ENCODE assay signal across 24 cellular contexts in the genomic region with DNA sequence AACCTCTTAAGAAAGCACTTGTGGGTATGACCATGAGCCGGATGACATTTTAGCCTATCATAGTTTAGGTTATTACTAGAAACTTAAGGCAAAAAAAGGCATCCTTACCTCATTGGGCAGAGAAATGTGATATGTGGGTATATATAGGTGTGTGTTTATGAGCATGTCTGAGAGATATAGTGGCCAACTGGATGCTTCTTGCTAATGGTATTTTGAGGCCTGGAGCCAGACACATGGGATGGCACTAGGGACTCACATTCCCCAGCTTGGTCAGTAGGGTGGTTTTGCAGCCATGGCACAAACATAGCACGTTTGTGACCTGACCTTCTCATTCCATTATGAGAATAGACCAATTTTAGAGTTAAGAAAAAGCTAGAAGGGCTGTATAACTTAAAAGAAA.
A peak's percentile ranks its signal among the peaks of the same experiment; 100 is the strongest.
DNase-seq lines count a peak whose midpoint lies in the region; ATAC-seq and TF ChIP-seq lines count a peak whose summit lies in the region.
"Had no signal": no experiment of that assay in that cellular context is flagged by ENCODE, and none has a peak within 500 bp of the region (broad histone marks: within the 10 kb centered on the region; RNA-seq: fewer than 3 reads in every experiment).

No MANE protein-coding gene starts in this region.

- TF ChIP-seq CTCF in psoas muscle (IDR thresholded peaks at IDR 0.05) = no peak
- TF ChIP-seq CTCF in nephron progenitor cell (IDR thresholded peaks at IDR 0.05) = no peak
- TF ChIP-seq CTCF in progenitor cell of endocrine pancreas (IDR thresholded peaks at IDR 0.05; ENCODE audit: unreplicated experiment) = no peak

- H3K27ac Mint-ChIP-seq in nephron progenitor cell (no peak overlapping the region), progenitor cell of endocrine pancreas (no peak overlapping the region)
- H3K27ac Mint-ChIP-seq: CD14-positive monocyte; CD4-positive, alpha-beta memory T cell; CD4-positive, CD25-positive, alpha-beta regulatory T cell; CD8-positive, alpha-beta memory T cell had no signal

- H3K27me3 Mint-ChIP-seq in nephron progenitor cell (ENCODE audit: low read depth, poor library complexity) (peaks cover 3% of the 10 kb centered on the region), progenitor cell of endocrine pancreas (no peaks in the 10 kb centered on the region)
- H3K27me3 Mint-ChIP-seq: CD4-positive, alpha-beta memory T cell; CD4-positive, CD25-positive, alpha-beta regulatory T cell; CD8-positive, alpha-beta memory T cell had no signal

- H3K9me3 Mint-ChIP-seq in nephron progenitor cell (no peaks in the 10 kb centered on the region), progenitor cell of endocrine pancreas (ENCODE audit: low read depth) (peaks cover 1% of the 10 kb centered on the region)

- ATAC-seq in psoas muscle = peak in 3 of 4 donors; percentile 69 to 84 (median 77)
- no peak for ATAC-seq in HG02763 (IDR thresholded peaks at IDR 0.05; ENCODE audit: unreplicated experiment)
- ATAC-seq: GM12878 had no signal

- WGBS in psoas muscle, 3 donors = 35 to 42% (median 38%) methylated on average over 2 of the region's 2 CpGs

- H3K27ac ChIP-seq in psoas muscle (peak overlapping the region; percentile 57), skeletal muscle tissue (ENCODE audit: low read depth, low read length) (peak overlapping the region; percentile 56)
- H3K27ac ChIP-seq: BLaER1 had no signal

- peak overlapping the region in 1 of 3 donors; percentile 7 for H3K9ac ChIP-seq in skeletal muscle tissue (ENCODE audit: low read depth in 1 of 3, low read length in 3 of 3)
- H3K9ac ChIP-seq: BLaER1 had no signal

- H3K4me1 ChIP-seq in psoas muscle (peaks cover 11% of the 10 kb centered on the region), skeletal muscle tissue (ENCODE audit: control insufficient read depth in 3 of 3, insufficient read depth in 3 of 3, low read length in 3 of 3) (peaks cover 0 to 8% (median 6%) of the 10 kb centered on the region in 3 donors)
- H3K4me1 ChIP-seq: BE2C, BLaER1 had no signal

- H3K4me3 ChIP-seq in psoas muscle = no peak overlapping the region
- peak overlapping the region in 1 of 3 donors; percentile 1 for H3K4me3 ChIP-seq in skeletal muscle tissue (ENCODE audit: low read length in 3 of 3)
- H3K4me3 ChIP-seq: BLaER1, GM12878 had no signal

- intact Hi-C loops in psoas muscle (cut with DNase I) = no loop called here

- no peaks in the 10 kb centered on the region for H3K36me3 Mint-ChIP-seq in nephron progenitor cell (ENCODE audit: low read depth)
- H3K36me3 Mint-ChIP-seq in progenitor cell of endocrine pancreas (ENCODE audit: insufficient read depth) = no peaks in the 10 kb centered on the region
- H3K36me3 Mint-ChIP-seq: CD14-positive monocyte; CD4-positive, alpha-beta memory T cell; CD4-positive, CD25-positive, alpha-beta regulatory T cell; CD8-positive, alpha-beta memory T cell had no signal

- H3K4me3 Mint-ChIP-seq in nephron progenitor cell = no peak overlapping the region
- H3K4me3 Mint-ChIP-seq in progenitor cell of endocrine pancreas (ENCODE audit: low read depth) = no peak overlapping the region
- H3K4me3 Mint-ChIP-seq: CD14-positive monocyte; CD4-positive, alpha-beta memory T cell; CD4-positive, CD25-positive, alpha-beta regulatory T cell; CD8-positive, alpha-beta memory T cell had no signal

- H3K36me3 ChIP-seq in psoas muscle (ENCODE audit: insufficient read depth in 1 of 2, low read depth in 1 of 2) (no peaks in the 10 kb centered on the region), skeletal muscle tissue (ENCODE audit: control insufficient read depth in 3 of 3, insufficient read depth in 3 of 3, low read length in 3 of 3) (no peaks in the 10 kb centered on the region)
- H3K36me3 ChIP-seq: BE2C, BLaER1 had no signal

- peak; percentile 76 for DNase-seq in myocyte (ENCODE audit: low read depth)
- DNase-seq in psoas muscle = no peak
- DNase-seq in nephron progenitor cell = no peak
- DNase-seq in progenitor cell of endocrine pancreas (ENCODE audit: low spot score, unreplicated experiment) = no peak
- DNase-seq: 8988T; ACHN; BE2C; C1 segment of cervical spinal cord; CD4-positive, alpha-beta memory T cell; CD4-positive, CD25-positive, alpha-beta regulatory T cell; CD8-positive, alpha-beta memory T cell; COR-L47; DMS 273 treated with DMSO at 0.1 percent for 48 hours; DMS153; DMS53; DMS79; DND-41; EL; GDM1 had no signal

- H3K9me3 ChIP-seq in psoas muscle (no peaks in the 10 kb centered on the region), skeletal muscle tissue (ENCODE audit: control insufficient read depth in 3 of 3, low read length in 3 of 3) (no peaks in the 10 kb centered on the region)
- H3K9me3 ChIP-seq: BE2C, BLaER1 had no signal

- H3K27me3 ChIP-seq in psoas muscle (ENCODE audit: insufficient read depth in 3 of 3, low read length in 2 of 3) (no peaks in the 10 kb centered on the region), skeletal muscle tissue (ENCODE audit: control insufficient read depth in 3 of 3, insufficient read depth in 3 of 3, low read length in 3 of 3) (no peaks in the 10 kb centered on the region)
- H3K27me3 ChIP-seq: BE2C, BLaER1 had no signal

- H3K4me1 Mint-ChIP-seq in nephron progenitor cell = no peaks in the 10 kb centered on the region
- no peaks in the 10 kb centered on the region for H3K4me1 Mint-ChIP-seq in progenitor cell of endocrine pancreas (ENCODE audit: low read depth)
- H3K4me1 Mint-ChIP-seq: CD14-positive monocyte; CD4-positive, alpha-beta memory T cell; CD4-positive, CD25-positive, alpha-beta regulatory T cell; CD8-positive, alpha-beta memory T cell had no signal
